ENCODE assay signal across 1 cellular context in genomic region chr1:208243522-208243850, GRCh38.
TF ChIP-seq lines count a peak whose summit lies in the region.

No MANE protein-coding gene starts in this region.

TF ChIP-seq in H1, 55 proteins besides CTCF, POLR2A, EP300 and RAD21 (continued from another document):
- TF ChIP-seq SRF (IDR thresholded peaks at IDR 0.05; ENCODE audit: low read depth, low read length) (no peak), EGR1 (IDR thresholded peaks at IDR 0.05; ENCODE audit: borderline replicate concordance, low read depth, low read length) (no peak), RBBP5 (IDR thresholded peaks at IDR 0.05; ENCODE audit: borderline replicate concordance, low read depth, low read length) (0 out of 2 replicates have a peak, but pooled peaks have one; percentile 74), RNF2 (IDR thresholded peaks at IDR 0.05; ENCODE audit: borderline replicate concordance, low read depth, low read length, missing control alignments, poor library complexity, severe bottlenecking) (no peak), SIRT6 (IDR thresholded peaks at IDR 0.05; ENCODE audit: low read length) (no peak)
